In genomic region chr1:211581521-211581920, GRCh38 we compare ENCODE assay signal across 9 cellular contexts. TPM values are rescaled to one million over a fixed set of nuclear protein-coding genes. Genes with fewer than 3 reads are reported as not detected.
DNase-seq lines count a peak whose midpoint lies in the region; ATAC-seq and TF ChIP-seq lines count a peak whose summit lies in the region.
"Had no signal": no experiment of that assay in that cellular context is flagged by ENCODE, and none has a peak within 500 bp of the region (broad histone marks: within the 10 kb centered on the region; RNA-seq: fewer than 3 reads in every experiment).

No MANE protein-coding gene starts in this region.

- H4K8ac ChIP-seq in mesenchymal stem cell (ENCODE audit: low read length), result no peak overlapping the region

- H3K27ac ChIP-seq in mesenchymal stem cell (ENCODE audit: low read length, poor library complexity, severe bottlenecking) (no peak overlapping the region), vagina (peak overlapping the region; percentile 84)

- no peak overlapping the region for H3K4me3 Mint-ChIP-seq in central memory CD8-positive, alpha-beta T cell

- no peak for TF ChIP-seq CTCF in vagina (IDR thresholded peaks at IDR 0.05)

- peaks cover 7% of the 10 kb centered on the region for H3K36me3 Mint-ChIP-seq in central memory CD8-positive, alpha-beta T cell (ENCODE audit: insufficient read depth)

- H2BK15ac ChIP-seq in mesenchymal stem cell (ENCODE audit: low read depth, poor library complexity, severe bottlenecking), result no peak overlapping the region

- no peaks in the 10 kb centered on the region for H3K27me3 Mint-ChIP-seq in central memory CD8-positive, alpha-beta T cell

- no peak overlapping the region for H4K91ac ChIP-seq in mesenchymal stem cell (ENCODE audit: low read length)

- no peak overlapping the region for H3K14ac ChIP-seq in mesenchymal stem cell (ENCODE audit: low read length in 2 of 2)

- H3K4ac ChIP-seq in mesenchymal stem cell (ENCODE audit: low read depth in 1 of 2, low read length in 2 of 2), result no peak overlapping the region

- peak overlapping the region; percentile 87 for H3K9ac ChIP-seq in mesenchymal stem cell (ENCODE audit: low read length)

- no peak overlapping the region for H2BK5ac ChIP-seq in mesenchymal stem cell (ENCODE audit: low read depth, low read length, poor library complexity, severe bottlenecking)

- TF ChIP-seq POLR2A in vagina (IDR thresholded peaks at IDR 0.05), result no peak

- peaks cover 28% of the 10 kb centered on the region for H3K4me1 Mint-ChIP-seq in central memory CD8-positive, alpha-beta T cell

- DNase-seq in Right ventricle myocardium inferior (ENCODE audit: missing footprints) (no peak), left ventricle myocardium superior (no peak), mesenchymal stem cell (peak; percentile 41), vagina (ENCODE audit: extremely low spot score in 2 of 2) (no peak), RKO (ENCODE audit: low spot score) (no peak), posterior cingulate gyrus (no peak)
- no peak for DNase-seq in central memory CD8-positive, alpha-beta T cell (ENCODE audit: low spot score in 2 of 2)
- no peak for DNase-seq in effector CD8-positive, alpha-beta T cell (lab: John Stamatoyannopoulos, UW)
- DNase-seq: NCI-H1436 treated with DMSO at 0.1 percent for 48 hours had no signal

- peak overlapping the region in 1 of 2 experiments; percentile 50 for H3K4me3 ChIP-seq in mesenchymal stem cell (ENCODE audit: insufficient read depth in 1 of 2, low read depth in 1 of 2, low read length in 2 of 2)
- H3K4me3 ChIP-seq in vagina, result no peak overlapping the region

- no peaks in the 10 kb centered on the region for H3K9me3 ChIP-seq in mesenchymal stem cell (ENCODE audit: control insufficient read depth, low read length)
- H3K9me3 ChIP-seq in vagina, result no peaks in the 10 kb centered on the region

- H3K27me3 ChIP-seq in mesenchymal stem cell (ENCODE audit: control insufficient read depth in 1 of 2, insufficient read depth in 1 of 2, low read length in 2 of 2) (no peaks in the 10 kb centered on the region), vagina (no peaks in the 10 kb centered on the region)

- H3K9me3 Mint-ChIP-seq in central memory CD8-positive, alpha-beta T cell, result no peaks in the 10 kb centered on the region

- no CpG with 5 or more reads among the region's 3 CpGs for WGBS in mesenchymal stem cell

- peak overlapping the region; percentile 60 for H3K27ac Mint-ChIP-seq in central memory CD8-positive, alpha-beta T cell (ENCODE audit: low read depth)

- H3K4me1 ChIP-seq in mesenchymal stem cell (ENCODE audit: control insufficient read depth, insufficient read depth, low read depth, low read length) (peaks cover 5% of the 10 kb centered on the region), vagina (peaks cover 28% of the 10 kb centered on the region)

- intact Hi-C loops in Right ventricle myocardium inferior (cut with DNase I), result no loop called here
- intact Hi-C loops in left ventricle myocardium superior (cut with micrococcal nuclease), result no loop called here
- intact Hi-C loops in vagina (cut with DNase I), result no loop called here
- intact Hi-C loops in posterior cingulate gyrus (cut with DNase I), result no loop called here

- H2BK12ac ChIP-seq in mesenchymal stem cell (ENCODE audit: low read length in 2 of 2), result no peak overlapping the region

- H2AFZ ChIP-seq in mesenchymal stem cell (ENCODE audit: low read depth, low read length), result no peak overlapping the region

- ATAC-seq in Right ventricle myocardium inferior, result peak; percentile 11
- no peak for ATAC-seq in left ventricle myocardium superior
- no peak for ATAC-seq in central memory CD8-positive, alpha-beta T cell (replicated peaks; ENCODE audit: extremely low read depth, poor library complexity, severe bottlenecking)

- H3K4me2 ChIP-seq in mesenchymal stem cell (ENCODE audit: low read length, poor library complexity, severe bottlenecking), result no peak overlapping the region

- H3K18ac ChIP-seq in mesenchymal stem cell (ENCODE audit: low read depth in 1 of 2, low read length in 2 of 2), result no peak overlapping the region

- H3K23ac ChIP-seq in mesenchymal stem cell (ENCODE audit: low read length in 2 of 2), result no peak overlapping the region

- H2BK120ac ChIP-seq in mesenchymal stem cell (ENCODE audit: low read depth, low read length), result no peak overlapping the region

- no peak overlapping the region for H2AK5ac ChIP-seq in mesenchymal stem cell (ENCODE audit: low read length, severe bottlenecking)

- peaks cover 2% of the 10 kb centered on the region for H3K79me1 ChIP-seq in mesenchymal stem cell (replicated peaks; ENCODE audit: low read length, poor library complexity, severe bottlenecking)

- peaks cover 0 to 3% of the 10 kb centered on the region in 2 experiments for H3K36me3 ChIP-seq in mesenchymal stem cell (ENCODE audit: control insufficient read depth in 1 of 2, insufficient read depth in 2 of 2, low read depth in 1 of 2, low read length in 2 of 2)
- no peaks in the 10 kb centered on the region for H3K36me3 ChIP-seq in vagina

RNA-seq across cellular contexts. Expression of gene SLC30A1, which starts 2.6 kb away (rescaled TPM):
- total RNA-seq in Right ventricle myocardium inferior (11.5 TPM), left ventricle myocardium superior (11.5 TPM), vagina (19.2 TPM)
- 6.8 TPM for polyA plus RNA-seq in mesenchymal stem cell (2013, experiment 1 of 2)
- 7.1 TPM for polyA plus RNA-seq in mesenchymal stem cell (2013, experiment 2 of 2)
